In the genomic region with DNA sequence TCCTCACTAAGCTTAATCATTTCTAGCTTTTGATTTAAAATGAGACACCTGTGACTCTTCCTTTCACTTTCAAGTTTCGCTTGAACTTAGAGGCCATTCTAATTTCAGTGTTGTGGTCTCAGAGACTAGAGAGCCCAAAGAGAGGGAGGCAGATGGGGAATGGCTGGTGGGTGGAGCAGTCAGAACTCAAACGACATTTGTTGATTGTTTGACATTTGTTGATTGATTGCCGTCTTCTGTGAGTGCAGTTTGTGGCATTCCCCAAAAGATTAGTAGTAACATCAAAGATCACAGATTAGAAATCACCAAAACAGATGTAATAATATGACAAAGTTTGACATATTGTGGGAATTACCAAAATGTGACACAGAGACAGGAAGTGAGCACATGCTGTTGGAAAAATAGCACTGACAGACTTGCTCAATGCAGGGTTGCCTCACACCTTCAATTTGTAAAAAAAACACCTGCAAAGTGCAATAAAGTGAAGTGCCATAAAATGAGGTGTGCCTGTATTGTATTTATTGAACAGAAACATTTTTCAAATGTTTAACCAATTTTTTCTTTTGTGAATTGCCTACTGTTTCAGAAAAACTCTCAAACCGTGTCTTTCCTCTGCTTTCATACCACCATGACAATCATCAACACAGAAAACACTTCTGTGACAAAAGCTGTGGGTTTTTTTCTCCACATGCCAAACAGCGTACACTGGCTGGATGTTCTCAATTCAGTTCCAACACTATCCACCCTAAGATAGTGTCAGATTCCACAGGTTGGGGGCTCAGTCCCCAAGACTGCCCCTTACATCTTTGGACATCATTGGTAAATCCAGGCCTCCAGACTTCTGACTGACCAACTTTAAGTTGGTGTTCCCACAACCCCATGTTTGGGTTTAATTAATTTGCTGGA, we compare ENCODE assay signal across 8 cellular contexts.
A peak's percentile ranks its signal among the peaks of the same experiment; 100 is the strongest.
DNase-seq lines count a peak whose midpoint lies in the region; ATAC-seq, FAIRE-seq and TF ChIP-seq lines count a peak whose summit lies in the region.

No MANE protein-coding gene starts in this region.

- H2AFZ ChIP-seq in GM23248: no peak overlapping the region
- no peak overlapping the region for H2AFZ ChIP-seq in MM.1S (ENCODE audit: low read length)

- no peaks in the 10 kb centered on the region for H3K36me3 ChIP-seq in GM23248 (ENCODE audit: low read depth)
- H3K36me3 ChIP-seq in MM.1S (replicated peaks; ENCODE audit: insufficient read depth, low read length): no peaks in the 10 kb centered on the region
- H3K36me3 ChIP-seq in lower lobe of right lung: no peaks in the 10 kb centered on the region
- H3K36me3 ChIP-seq in transverse colon: no peaks in the 10 kb centered on the region
- H3K36me3 ChIP-seq in aorta (ENCODE audit: control insufficient read depth in 1 of 2, insufficient read depth in 2 of 2, low read length in 1 of 2): no peaks in the 10 kb centered on the region

- TF ChIP-seq POLR2A in GM12892 (IDR thresholded peaks at IDR 0.05; ENCODE audit: low read depth, low read length) (no peak), transverse colon (IDR thresholded peaks at IDR 0.05) (no peak)

- in situ Hi-C loops in GM23248 (cut with MboI) (no loop called here), transverse colon (cut with MboI; ENCODE audit: low pct_ligation_motif_present in 1 of 4, low pct_unique_long_range_greater_than_20kb in 1 of 4, low sequenced_read_pairs in 3 of 4) (no loop called here)

- peak; percentile 47 to 69 for ATAC-seq in lower lobe of right lung
- ATAC-seq in aorta (ENCODE audit: low FRiP score): no peak

- no peaks in the 10 kb centered on the region for H3K9me2 ChIP-seq in GM23248 (ENCODE audit: insufficient read depth)
- H3K9me2 ChIP-seq in MM.1S (replicated peaks; ENCODE audit: insufficient read depth, low read length): no peaks in the 10 kb centered on the region

- no peak overlapping the region for H3K4me2 ChIP-seq in GM23248 (ENCODE audit: unreplicated experiment)
- peak overlapping the region; percentile 32; the same call in 1 of the 2 replicates for H3K4me2 ChIP-seq in MM.1S (ENCODE audit: low read depth, low read length)

- intact Hi-C loops in lower lobe of right lung (cut with DNase I): no loop called here
- intact Hi-C loops in transverse colon (cut with DNase I; ENCODE audit: low total_unique reads): loop anchor here (5.0 kb wide), 1 partner anchor 61 kb away; no protein-coding TSS in a partner anchor
- intact Hi-C loops in aorta (cut with DNase I): no loop called here

- 79 to 83% methylated on average over 5 of the region's 5 CpGs for WGBS in GM23248 (ENCODE audit: low coverage in 1 of 2, low lambda C conversion rate in 2 of 2, missing lambda C conversion rate in 2 of 2), 2 experiments
- WGBS in transverse colon (ENCODE audit: low coverage in 1 of 2), 2 donors: 28 to 34% methylated on average over 5 of the region's 5 CpGs
- WGBS in aorta, 2 donors: 73 to 75% methylated on average over 5 of the region's 5 CpGs

- TF ChIP-seq CTCF in MM.1S (IDR thresholded peaks at IDR 0.05; ENCODE audit: low read length) (no peak), lower lobe of right lung (IDR thresholded peaks at IDR 0.05) (no peak), transverse colon (IDR thresholded peaks at IDR 0.05) (no peak)

- H3K79me2 ChIP-seq in GM23248 (ENCODE audit: insufficient read depth) (peaks cover 86% of the 10 kb centered on the region), MM.1S (ENCODE audit: low read length) (no peaks in the 10 kb centered on the region; the same call in 1 of the 2 replicates)

- peak; percentile 97 for FAIRE-seq in GM12892 (lab: Jason Lieb, UNC)

- H3K27me3 ChIP-seq in GM23248 (replicated peaks; ENCODE audit: insufficient read depth) (no peaks in the 10 kb centered on the region), MM.1S (replicated peaks; ENCODE audit: insufficient read depth, low read length) (no peaks in the 10 kb centered on the region; the same call in 1 of the 2 replicates), lower lobe of right lung (ENCODE audit: low read depth) (no peaks in the 10 kb centered on the region), transverse colon (no peaks in the 10 kb centered on the region), aorta (ENCODE audit: control insufficient read depth in 1 of 2, insufficient read depth in 2 of 2, low read length in 1 of 2) (no peaks in the 10 kb centered on the region)

- peaks cover 26% of the 10 kb centered on the region for H3F3A ChIP-seq in GM23248 (ENCODE audit: insufficient read depth)
- peaks cover 10% of the 10 kb centered on the region for H3F3A ChIP-seq in MM.1S (ENCODE audit: insufficient read depth, low read length)

- no peaks in the 10 kb centered on the region for H3K9me3 ChIP-seq in GM23248 (ENCODE audit: low read depth)
- H3K9me3 ChIP-seq in MM.1S (replicated peaks; ENCODE audit: insufficient read depth, low read length): no peaks in the 10 kb centered on the region
- no peaks in the 10 kb centered on the region for H3K9me3 ChIP-seq in lower lobe of right lung
- H3K9me3 ChIP-seq in transverse colon: no peaks in the 10 kb centered on the region
- no peaks in the 10 kb centered on the region for H3K9me3 ChIP-seq in aorta (ENCODE audit: control insufficient read depth, low read length)

- peaks cover 22% of the 10 kb centered on the region for H3K4me1 ChIP-seq in GM23248 (ENCODE audit: insufficient read depth)
- H3K4me1 ChIP-seq in MM.1S (ENCODE audit: low read length): peaks cover 24% of the 10 kb centered on the region; the same call in 1 of the 2 replicates
- peaks cover 17% of the 10 kb centered on the region for H3K4me1 ChIP-seq in lower lobe of right lung
- H3K4me1 ChIP-seq in transverse colon: peaks cover 13 to 41% (median 30%) of the 10 kb centered on the region in 4 donors
- no peaks in the 10 kb centered on the region for H3K4me1 ChIP-seq in aorta (ENCODE audit: control insufficient read depth in 1 of 2, insufficient read depth in 2 of 2, low read length in 2 of 2)

- H3K27ac ChIP-seq in GM23248 (no peak overlapping the region), MM.1S (ENCODE audit: low read length) (peak overlapping the region; percentile 46; the same call in 1 of the 2 replicates), lower lobe of right lung (peak overlapping the region; percentile 7), transverse colon (peak overlapping the region; percentile 47 to 78 (median 74)), aorta (ENCODE audit: low read depth in 1 of 2, low read length in 2 of 2) (no peak overlapping the region)

- DNase-seq in GM12892 (ENCODE audit: insufficient read length) (peak; percentile 18), GM23248 (peak; percentile 36), MM.1S (peak; percentile 78), activated T-cell treated with anti-CD3 and anti-CD28 coated beads for 48 hours (ENCODE audit: low read depth) (peak; percentile 48), lower lobe of right lung (no peak), transverse colon (peak; percentile 39), putamen (ENCODE audit: low spot score) (no peak), aorta (no peak)

- H3K9ac ChIP-seq in GM23248 (no peak overlapping the region), MM.1S (ENCODE audit: low read length) (no peak overlapping the region)

- TF ChIP-seq EP300 in transverse colon (IDR thresholded peaks at IDR 0.05; ENCODE audit: low read depth): no peak

- no peaks in the 10 kb centered on the region for H4K20me1 ChIP-seq in GM23248 (ENCODE audit: insufficient read depth)
- H4K20me1 ChIP-seq in MM.1S (ENCODE audit: insufficient read depth, low read length): no peaks in the 10 kb centered on the region

- H3K4me3 ChIP-seq in GM23248 (no peak overlapping the region), MM.1S (ENCODE audit: low read length) (no peak overlapping the region), lower lobe of right lung (no peak overlapping the region), transverse colon (peak overlapping the region in 1 of 4 donors; percentile 27), aorta (ENCODE audit: low read length in 2 of 2) (no peak overlapping the region)

Comparison
In these comparisons a context has a peak if more than half of its experiments do, and no peak if none do; other contexts are left out.
1. DNase-seq: peak in GM12892 (single experiment), GM23248 (single experiment), MM.1S (single experiment), activated T-cell treated with anti-CD3 and anti-CD28 coated beads for 48 hours (single experiment) and transverse colon (single experiment); none in lower lobe of right lung (single experiment), putamen (single experiment) and aorta (0 of 2).
2. H3K27ac ChIP-seq: peak in MM.1S (single experiment), lower lobe of right lung (single experiment) and transverse colon (4 of 4); none in GM23248 (single experiment) and aorta (0 of 2).